ENCODE assay signal across 7 cellular contexts in the genomic region with DNA sequence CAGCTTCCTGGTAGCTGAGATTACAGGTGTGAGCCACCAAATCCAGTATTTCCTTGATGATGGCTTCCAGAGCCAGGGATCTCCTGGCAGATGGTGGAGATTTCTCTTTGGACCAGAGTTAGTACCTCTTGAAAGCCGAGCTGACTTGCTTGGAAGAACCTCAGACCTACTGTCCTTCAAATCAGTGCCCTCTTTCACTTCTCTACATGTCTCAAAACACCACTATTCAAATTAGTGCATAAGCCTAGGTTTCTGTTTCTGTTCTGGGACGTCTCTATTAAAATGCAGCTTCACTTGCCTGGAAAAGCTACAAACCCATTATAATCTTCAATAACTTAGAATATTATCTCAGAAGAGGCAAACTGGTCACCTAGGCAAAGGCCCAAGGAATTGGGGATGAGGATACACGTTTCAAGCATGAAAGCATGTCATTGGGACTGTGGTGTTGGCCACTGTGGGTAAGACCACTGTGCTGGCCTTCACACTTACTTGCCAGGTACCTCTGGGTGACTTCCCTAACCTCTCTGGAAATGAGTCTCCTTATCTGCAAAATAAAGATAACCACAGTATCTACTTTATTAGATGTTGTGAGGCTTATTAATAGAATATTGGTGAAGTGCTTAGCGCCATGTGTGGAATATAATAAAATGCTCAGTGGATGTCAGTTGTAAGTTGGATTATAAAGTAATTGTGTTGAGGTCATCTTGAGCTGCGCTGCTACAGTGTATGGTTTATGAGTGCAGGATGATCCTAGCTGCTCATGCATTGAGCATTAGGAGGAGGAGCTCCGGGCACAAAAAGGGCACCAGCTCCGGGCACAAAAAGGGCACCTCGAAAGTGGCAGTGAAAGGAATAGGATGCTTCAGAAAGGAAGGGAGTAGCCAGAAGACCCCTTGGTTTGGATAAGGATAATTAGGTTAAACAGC.
DNase-seq lines count a peak whose midpoint lies in the region; ATAC-seq and TF ChIP-seq lines count a peak whose summit lies in the region.

No MANE protein-coding gene starts in this region.

- peak overlapping the region; percentile 53 to 90 for H3K27ac ChIP-seq in SK-N-SH (ENCODE audit: low read depth in 2 of 2, low read length in 1 of 2)
- peak overlapping the region in 13 of 21 experiments; percentile 0 to 85 (median 63) for H3K27ac ChIP-seq in skin epidermis

- 89% methylated on average over 8 of the region's 8 CpGs for WGBS in SK-N-SH (ENCODE audit: low lambda C conversion rate)

- DNase-seq in SK-N-SH (no peak), activated gamma-delta T cell (lab: John Stamatoyannopoulos, UW) (no peak), HuH-7 (ENCODE audit: low spot score) (no peak)
- DNase-seq in stimulated activated CD4-positive, alpha-beta T cell treated with anti-CD3 and anti-CD28 coated beads, Interleukin-4, amount 100 ng/mL, for 24 hours, result no peak

- no peaks in the 10 kb centered on the region for H3K9me3 ChIP-seq in SK-N-SH

- ATAC-seq in GM18907 (IDR thresholded peaks at IDR 0.05; ENCODE audit: unreplicated experiment) (peak; percentile 93), HG02610 (IDR thresholded peaks at IDR 0.05; ENCODE audit: unreplicated experiment) (peak; percentile 90)

- H2AFZ ChIP-seq in SK-N-SH (ENCODE audit: low read depth), result no peak overlapping the region

- peaks cover 6 to 13% of the 10 kb centered on the region in 2 experiments for H3K4me1 ChIP-seq in SK-N-SH (ENCODE audit: control insufficient read depth in 1 of 2, insufficient read depth in 2 of 2, low read depth in 1 of 2, low read length in 1 of 2)

- H4K20me1 ChIP-seq in SK-N-SH (ENCODE audit: insufficient read depth), result no peaks in the 10 kb centered on the region

- CTCF ChIA-PET in SK-N-SH (lab: Yijun Ruan, JAX), result interaction anchor here (1.4 kb wide), 1 partner anchor 703 kb away, joined by 3 read pairs; no protein-coding TSS in a partner anchor

- H3K9me2 ChIP-seq in SK-N-SH, result no peaks in the 10 kb centered on the region

- peaks cover 47% of the 10 kb centered on the region for H3K79me2 ChIP-seq in SK-N-SH (ENCODE audit: insufficient read depth)

- no peak overlapping the region for H3K4me3 ChIP-seq in SK-N-SH (ENCODE audit: low read depth in 2 of 2, low read length in 1 of 2)
- no peak overlapping the region for H3K4me3 ChIP-seq in skin epidermis

- H3F3A ChIP-seq in SK-N-SH (replicated peaks; ENCODE audit: insufficient read depth), result peaks cover 14% of the 10 kb centered on the region

- no peaks in the 10 kb centered on the region for H3K27me3 ChIP-seq in SK-N-SH (ENCODE audit: insufficient read depth)

- H3K36me3 ChIP-seq in SK-N-SH (replicated peaks in 1 of 2; ENCODE audit: control insufficient read depth in 1 of 2, insufficient read depth in 2 of 2, low read length in 1 of 2), result peaks cover 0 to 4% of the 10 kb centered on the region in 2 experiments

- POLR2A ChIA-PET in SK-N-SH (lab: Yijun Ruan, JAX), result interaction anchor here (1.1 kb wide), 1 partner anchor 24 kb away, joined by 5 read pairs; no protein-coding TSS in a partner anchor

- no peak for TF ChIP-seq RAD21 in SK-N-SH (IDR thresholded peaks at IDR 0.05; ENCODE audit: low read length)

- H3K9ac ChIP-seq in SK-N-SH, result no peak overlapping the region

- H3K4me2 ChIP-seq in SK-N-SH, result peak overlapping the region; percentile 65; the same call in 1 of the 2 replicates

- no peak for TF ChIP-seq CTCF in SK-N-SH (IDR thresholded peaks at IDR 0.05)

- TF ChIP-seq EP300 in SK-N-SH (IDR thresholded peaks at IDR 0.05; ENCODE audit: borderline replicate concordance in 1 of 2, low read depth in 1 of 2, low read length in 1 of 2), result no peak

TF ChIP-seq in SK-N-SH, 30 proteins besides CTCF, POLR2A, EP300 and RAD21:
- TF ChIP-seq MXI1 (IDR thresholded peaks at IDR 0.05; ENCODE audit: low read depth, low read length), result no peak
- no peak for TF ChIP-seq FOXM1 (IDR thresholded peaks at IDR 0.05; ENCODE audit: low read depth)
- no peak for TF ChIP-seq TCF12 (IDR thresholded peaks at IDR 0.05)
